9 cellular contexts compared by ENCODE assay signal in the genomic region with DNA sequence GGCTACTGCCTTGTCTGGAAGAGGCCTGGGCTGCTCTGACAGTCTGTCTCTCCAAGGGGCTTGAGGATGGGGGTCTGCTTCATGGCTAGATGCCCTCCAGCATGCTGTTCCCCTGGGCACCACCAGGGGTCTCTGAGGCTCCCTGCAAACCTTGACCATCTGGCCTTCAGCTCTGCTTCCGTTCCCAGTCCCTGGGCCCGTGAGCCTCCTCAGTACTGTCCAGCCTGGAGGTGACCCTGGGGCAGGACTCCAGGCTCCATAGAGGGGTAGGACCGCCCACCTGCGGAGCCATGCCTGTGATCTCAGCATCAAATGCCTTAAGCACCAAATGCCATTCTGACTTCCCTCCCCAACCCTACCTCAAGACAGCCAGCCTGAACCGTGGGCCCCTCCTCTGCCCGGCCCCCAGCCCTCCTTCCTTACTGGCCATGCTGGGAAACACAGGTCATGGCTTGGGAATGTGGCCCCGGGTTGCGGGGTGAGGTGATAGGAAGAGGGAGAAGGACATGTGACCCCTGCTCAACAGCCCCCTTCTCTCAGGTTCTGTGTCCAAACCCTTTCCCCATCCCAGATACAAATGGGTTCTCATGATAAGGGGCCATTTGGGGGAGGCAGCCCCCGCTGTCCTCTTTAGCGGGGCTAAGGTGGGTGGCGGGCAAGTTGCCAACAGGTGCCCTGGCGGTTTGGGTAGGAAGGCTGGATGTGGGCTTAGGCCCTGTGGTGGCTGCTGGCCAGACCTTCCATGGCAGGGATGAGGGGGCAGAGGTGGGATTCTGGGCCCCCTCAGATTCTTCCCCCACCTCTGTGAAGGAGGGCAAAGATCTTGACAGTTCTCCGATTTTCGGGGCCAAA.
DNase-seq lines count a peak whose midpoint lies in the region; ATAC-seq and TF ChIP-seq lines count a peak whose summit lies in the region.
"Had no signal": no experiment of that assay in that cellular context is flagged by ENCODE, and none has a peak within 500 bp of the region (broad histone marks: within the 10 kb centered on the region; RNA-seq: fewer than 3 reads in every experiment).

No MANE protein-coding gene starts in this region.

- TF ChIP-seq CTCF in HFF-Myc (IDR thresholded peaks at IDR 0.05; ENCODE audit: low read depth, low read length, missing control alignments), result peak; percentile 90
- TF ChIP-seq CTCF in foreskin fibroblast (IDR thresholded peaks at IDR 0.05; ENCODE audit: low read depth, low read length), result peak; percentile 94
- TF ChIP-seq CTCF in neutrophil (IDR thresholded peaks at IDR 0.05), result peak; percentile 67

- ATAC-seq in GM18517 (IDR thresholded peaks at IDR 0.05; ENCODE audit: unreplicated experiment), result no peak

- H3K9me3 ChIP-seq in neutrophil, result no peaks in the 10 kb centered on the region

- H3K36me3 ChIP-seq in neutrophil, result no peaks in the 10 kb centered on the region

- H3K27me3 ChIP-seq in neutrophil, result peaks cover 14% of the 10 kb centered on the region

- no peak overlapping the region for H3K27ac ChIP-seq in neutrophil
- H3K27ac ChIP-seq: epithelial cell of prostate had no signal

- no peaks in the 10 kb centered on the region for H3K4me1 ChIP-seq in neutrophil (ENCODE audit: control insufficient read depth in 1 of 2, insufficient read depth in 1 of 2, low read depth in 1 of 2, low read length in 1 of 2)

- no peak overlapping the region for H3K4me3 ChIP-seq in HFF-Myc (replicated peaks; ENCODE audit: low read depth, low read length)
- no peak overlapping the region for H3K4me3 ChIP-seq in foreskin fibroblast (ENCODE audit: low read depth in 1 of 2, low read length in 2 of 2)
- no peak overlapping the region for H3K4me3 ChIP-seq in neutrophil (ENCODE audit: low read depth in 1 of 2, low read length in 1 of 2)

- DNase-seq in NCI-H1436 (lab: John Stamatoyannopoulos, UW) (peak; percentile 22), NCI-H1436 treated with DMSO at 0.1 percent for 48 hours (lab: John Stamatoyannopoulos, UW) (no peak), HFF-Myc (ENCODE audit: extremely low read depth, low read depth) (peak; percentile 24), NCI-H226 (peak; percentile 93), foreskin fibroblast (peak in 1 of 2 donors; percentile 80)
- DNase-seq in activated T-cell treated with anti-CD3 and anti-CD28 coated beads, Interleukin-2, amount 50 U/mL, for 1 hour, result peak; percentile 55
